ENCODE assay signal across 14 cellular contexts in the genomic region with DNA sequence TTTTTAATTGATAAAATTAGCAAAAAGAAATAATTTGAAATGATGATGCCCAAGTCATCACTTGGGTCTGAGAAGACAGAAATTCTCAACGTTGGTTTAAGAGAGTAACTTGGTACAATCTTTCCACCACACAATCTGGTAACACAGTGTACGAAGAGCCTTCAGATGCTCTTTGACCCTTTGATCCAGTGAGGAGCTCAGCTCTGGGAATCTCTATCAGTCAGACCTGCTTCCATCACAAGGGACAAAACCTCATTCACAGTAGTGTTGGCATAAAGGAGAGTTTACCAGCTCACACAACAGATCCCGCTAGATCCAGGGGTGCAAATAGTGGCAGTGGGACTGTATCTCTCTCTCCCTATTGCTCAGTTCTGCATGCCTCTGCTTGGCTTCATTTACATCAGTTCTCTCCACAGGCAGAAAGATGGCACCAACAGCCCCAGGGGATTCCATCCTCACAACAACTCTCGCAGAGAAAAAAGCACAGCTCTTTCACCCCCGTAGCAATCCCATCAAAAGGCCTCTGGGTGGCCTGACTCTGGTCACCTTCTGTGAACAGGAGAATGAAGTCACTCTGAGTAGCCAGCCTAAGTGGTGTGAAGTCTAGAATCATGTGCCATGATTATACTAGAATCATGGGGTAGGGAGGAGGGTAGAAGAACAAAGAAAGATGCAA.
DNase-seq lines count a peak whose midpoint lies in the region; ATAC-seq and TF ChIP-seq lines count a peak whose summit lies in the region.
"Had no signal": no experiment of that assay in that cellular context is flagged by ENCODE, and none has a peak within 500 bp of the region (broad histone marks: within the 10 kb centered on the region; RNA-seq: fewer than 3 reads in every experiment).

No MANE protein-coding gene starts in this region.

- H3K79me2 ChIP-seq in GM23338 (replicated peaks; ENCODE audit: insufficient read depth) = no peaks in the 10 kb centered on the region
- H3K79me2 ChIP-seq in osteoblast (ENCODE audit: insufficient read depth, low read length) = no peaks in the 10 kb centered on the region

- H4K20me1 ChIP-seq in GM23338 (replicated peaks; ENCODE audit: insufficient read depth) (no peaks in the 10 kb centered on the region), osteoblast (ENCODE audit: insufficient read depth, low read length) (no peaks in the 10 kb centered on the region)

- H3K4me1 Mint-ChIP-seq in GM23338 = peaks cover 16% of the 10 kb centered on the region

- H3F3A ChIP-seq in GM23338 (replicated peaks; ENCODE audit: low read depth) = no peaks in the 10 kb centered on the region

- H3K9me2 ChIP-seq in GM23338 (ENCODE audit: insufficient read depth) = no peaks in the 10 kb centered on the region

- H3K36me3 ChIP-seq in GM23338 (ENCODE audit: insufficient read depth) = no peaks in the 10 kb centered on the region
- no peaks in the 10 kb centered on the region for H3K36me3 ChIP-seq in osteoblast (ENCODE audit: insufficient read depth, low read length)
- H3K36me3 ChIP-seq: cardiac muscle cell, left ventricle myocardium inferior, thyroid gland had no signal

- H2AFZ ChIP-seq in GM23338 = no peak overlapping the region
- H2AFZ ChIP-seq in osteoblast (ENCODE audit: low read length) = peak overlapping the region; percentile 20

- no peak overlapping the region for H3K4me3 ChIP-seq in GM23338
- no peak overlapping the region for H3K4me3 ChIP-seq in NB4 (ENCODE audit: low read depth, low read length)
- no peak overlapping the region for H3K4me3 ChIP-seq in osteoblast (ENCODE audit: insufficient read depth, low read length)
- H3K4me3 ChIP-seq: cardiac muscle cell, left ventricle myocardium inferior, thyroid gland had no signal

- no peaks in the 10 kb centered on the region; the same call in 2 of the 3 replicates for H3K36me3 Mint-ChIP-seq in GM23338 (ENCODE audit: low read depth)

- TF ChIP-seq CTCF in GM23338 (conservative IDR thresholded peaks at IDR 0.05; ENCODE audit: low read depth in 2 of 2) = peak; percentile 37 to 59
- no peak for TF ChIP-seq CTCF in NB4 (IDR thresholded peaks at IDR 0.05; ENCODE audit: low read depth, low read length)
- peak; percentile 5 for TF ChIP-seq CTCF in osteoblast (IDR thresholded peaks at IDR 0.05; ENCODE audit: extremely low read depth, low read depth, low read length)

- H3K27me3 ChIP-seq in GM23338 (ENCODE audit: insufficient read depth) = peaks cover 27% of the 10 kb centered on the region
- H3K27me3 ChIP-seq in osteoblast (ENCODE audit: insufficient read depth, low read length) = no peaks in the 10 kb centered on the region
- H3K27me3 ChIP-seq: thyroid gland had no signal

- H3K27ac ChIP-seq in GM23338 (ENCODE audit: low read depth) = no peak overlapping the region
- no peak overlapping the region for H3K27ac ChIP-seq in osteoblast (ENCODE audit: low read depth, low read length)
- H3K27ac ChIP-seq in caudate nucleus (ENCODE audit: low read depth, low read length) = no peak overlapping the region
- H3K27ac ChIP-seq: cardiac muscle cell, left ventricle myocardium inferior, thyroid gland had no signal

- ATAC-seq in GM23338 = peak; percentile 98

- peaks cover 3% of the 10 kb centered on the region for H3K27me3 Mint-ChIP-seq in GM23338 (ENCODE audit: insufficient read depth, low read depth, poor library complexity)
- H3K27me3 Mint-ChIP-seq: activated B cell treated with CpG ODN at 0.5 μM for 24 hours had no signal

- no peaks in the 10 kb centered on the region for H3K9me3 ChIP-seq in osteoblast (ENCODE audit: low read depth, low read length)
- H3K9me3 ChIP-seq: left ventricle myocardium inferior, thyroid gland had no signal

- no peak for TF ChIP-seq POLR2A in NB4 (IDR thresholded peaks at IDR 0.05; ENCODE audit: extremely low read depth, insufficient read length)

- no peak overlapping the region for H3K4me3 Mint-ChIP-seq in GM23338
- H3K4me3 Mint-ChIP-seq: activated B cell treated with CpG ODN at 0.5 μM for 24 hours had no signal

- H3K4me1 ChIP-seq in GM23338 (ENCODE audit: insufficient read depth) = peaks cover 18% of the 10 kb centered on the region
- H3K4me1 ChIP-seq in osteoblast (ENCODE audit: insufficient read depth, low read length) = no peaks in the 10 kb centered on the region
- H3K4me1 ChIP-seq: left ventricle myocardium inferior, thyroid gland had no signal

- no peaks in the 10 kb centered on the region for H3K9me3 Mint-ChIP-seq in GM23338
- H3K9me3 Mint-ChIP-seq: activated B cell treated with CpG ODN at 0.5 μM for 24 hours had no signal

- peak overlapping the region; percentile 21; the same call in 1 of the 2 replicates for H3K4me2 ChIP-seq in GM23338
- H3K4me2 ChIP-seq in osteoblast (ENCODE audit: insufficient read depth, low read length) = no peak overlapping the region

- H3K27ac Mint-ChIP-seq in GM23338 = no peak overlapping the region
- H3K27ac Mint-ChIP-seq: activated B cell treated with CpG ODN at 0.5 μM for 24 hours had no signal

- DNase-seq in GM23338 (ENCODE audit: low spot score) = peak; percentile 82
- peak; percentile 27 for DNase-seq in NB4 (ENCODE audit: low read depth)
- peak; percentile 61 for DNase-seq in ecto neural progenitor cell (ENCODE audit: low spot score)
- no peak for DNase-seq in osteoblast (ENCODE audit: insufficient read length, low spot score, missing footprints)
- DNase-seq in AG20443 (ENCODE audit: low spot score) = no peak
- DNase-seq in Ammon's horn (ENCODE audit: low spot score) = no peak
- no peak for DNase-seq in caudate nucleus (lab: John Stamatoyannopoulos, UW)
- DNase-seq: activated B cell treated with CpG ODN at 0.5 μM for 24 hours; activated effector memory CD4-positive, alpha-beta T cell treated with Interleukin-2 at 50 U/mL for 16 hours; DND-41; Karpas-422; left ventricle myocardium inferior; thyroid gland had no signal

TF ChIP-seq in GM23338, 12 proteins besides CTCF, POLR2A, EP300 and RAD21 (continues in another document):
- TF ChIP-seq JUNB (IDR thresholded peaks at IDR 0.05; ENCODE audit: unreplicated experiment) (no peak), POLR2AphosphoS5 (IDR thresholded peaks at IDR 0.05; ENCODE audit: low read depth) (no peak), EZH2phosphoT487 (IDR thresholded peaks at IDR 0.05; ENCODE audit: unreplicated experiment) (no peak), NANOG (IDR thresholded peaks at IDR 0.05; ENCODE audit: borderline replicate concordance) (no peak), ZNF331 (CRISPR knock-in tag; IDR thresholded peaks at IDR 0.05; ENCODE audit: low read depth) (no peak), EZH2 (IDR thresholded peaks at IDR 0.05; ENCODE audit: low read depth, unreplicated experiment) (no peak), CREB1 (CRISPR knock-in tag; IDR thresholded peaks at IDR 0.05; ENCODE audit: low read depth) (no peak), ZNF114 (CRISPR knock-in tag; IDR thresholded peaks at IDR 0.05) (no peak), STAT1 (IDR thresholded peaks at IDR 0.05; ENCODE audit: unreplicated experiment) (no peak)
- TF ChIP-seq, protein P1, sequence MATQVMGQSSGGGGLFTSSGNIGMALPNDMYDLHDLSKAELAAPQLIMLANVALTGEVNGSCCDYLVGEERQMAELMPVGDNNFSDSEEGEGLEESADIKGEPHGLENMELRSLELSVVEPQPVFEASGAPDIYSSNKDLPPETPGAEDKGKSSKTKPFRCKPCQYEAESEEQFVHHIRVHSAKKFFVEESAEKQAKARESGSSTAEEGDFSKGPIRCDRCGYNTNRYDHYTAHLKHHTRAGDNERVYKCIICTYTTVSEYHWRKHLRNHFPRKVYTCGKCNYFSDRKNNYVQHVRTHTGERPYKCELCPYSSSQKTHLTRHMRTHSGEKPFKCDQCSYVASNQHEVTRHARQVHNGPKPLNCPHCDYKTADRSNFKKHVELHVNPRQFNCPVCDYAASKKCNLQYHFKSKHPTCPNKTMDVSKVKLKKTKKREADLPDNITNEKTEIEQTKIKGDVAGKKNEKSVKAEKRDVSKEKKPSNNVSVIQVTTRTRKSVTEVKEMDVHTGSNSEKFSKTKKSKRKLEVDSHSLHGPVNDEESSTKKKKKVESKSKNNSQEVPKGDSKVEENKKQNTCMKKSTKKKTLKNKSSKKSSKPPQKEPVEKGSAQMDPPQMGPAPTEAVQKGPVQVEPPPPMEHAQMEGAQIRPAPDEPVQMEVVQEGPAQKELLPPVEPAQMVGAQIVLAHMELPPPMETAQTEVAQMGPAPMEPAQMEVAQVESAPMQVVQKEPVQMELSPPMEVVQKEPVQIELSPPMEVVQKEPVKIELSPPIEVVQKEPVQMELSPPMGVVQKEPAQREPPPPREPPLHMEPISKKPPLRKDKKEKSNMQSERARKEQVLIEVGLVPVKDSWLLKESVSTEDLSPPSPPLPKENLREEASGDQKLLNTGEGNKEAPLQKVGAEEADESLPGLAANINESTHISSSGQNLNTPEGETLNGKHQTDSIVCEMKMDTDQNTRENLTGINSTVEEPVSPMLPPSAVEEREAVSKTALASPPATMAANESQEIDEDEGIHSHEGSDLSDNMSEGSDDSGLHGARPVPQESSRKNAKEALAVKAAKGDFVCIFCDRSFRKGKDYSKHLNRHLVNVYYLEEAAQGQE (IDR thresholded peaks at IDR 0.05; ENCODE audit: unreplicated experiment) = no peak
- TF ChIP-seq, protein P2, sequence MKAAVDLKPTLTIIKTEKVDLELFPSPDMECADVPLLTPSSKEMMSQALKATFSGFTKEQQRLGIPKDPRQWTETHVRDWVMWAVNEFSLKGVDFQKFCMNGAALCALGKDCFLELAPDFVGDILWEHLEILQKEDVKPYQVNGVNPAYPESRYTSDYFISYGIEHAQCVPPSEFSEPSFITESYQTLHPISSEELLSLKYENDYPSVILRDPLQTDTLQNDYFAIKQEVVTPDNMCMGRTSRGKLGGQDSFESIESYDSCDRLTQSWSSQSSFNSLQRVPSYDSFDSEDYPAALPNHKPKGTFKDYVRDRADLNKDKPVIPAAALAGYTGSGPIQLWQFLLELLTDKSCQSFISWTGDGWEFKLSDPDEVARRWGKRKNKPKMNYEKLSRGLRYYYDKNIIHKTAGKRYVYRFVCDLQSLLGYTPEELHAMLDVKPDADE (IDR thresholded peaks at IDR 0.05) = no peak

Comparison
In these comparisons a context has a peak if more than half of its experiments do, and no peak if none do; other contexts are left out.
1. DNase-seq: peak in GM23338 (single experiment), NB4 (single experiment) and ecto neural progenitor cell (single experiment); none in osteoblast (single experiment), AG20443 (single experiment), Ammon's horn (single experiment) and caudate nucleus (0 of 61).